In the genomic region with DNA sequence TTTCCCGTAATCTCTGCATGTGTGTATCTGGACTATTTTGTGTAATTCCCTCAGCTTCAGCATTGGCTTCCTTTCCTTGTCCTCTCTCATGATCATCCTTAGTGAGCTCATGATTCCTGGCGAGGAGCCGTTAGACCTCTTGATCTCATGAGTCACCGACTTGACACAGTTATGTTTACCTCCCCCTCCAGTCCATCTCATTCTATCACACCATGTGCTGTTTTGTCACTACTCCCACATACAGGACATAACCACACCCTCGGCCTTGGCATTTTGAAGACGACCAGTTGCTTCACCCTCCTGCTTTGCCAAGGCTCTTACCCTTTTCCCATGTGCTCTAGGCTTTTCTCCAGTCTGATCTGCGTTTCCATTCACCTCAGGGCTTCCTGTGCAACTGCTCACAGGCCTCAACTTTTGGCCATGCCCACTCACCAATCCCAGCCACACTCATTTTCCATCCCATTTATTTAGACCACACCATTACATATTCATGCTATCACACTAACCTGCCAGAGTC, we compare ENCODE assay signal across 8 cellular contexts. TPM values are rescaled to one million over a fixed set of nuclear protein-coding genes. Genes with fewer than 3 reads are reported as not detected.
DNase-seq lines count a peak whose midpoint lies in the region; ATAC-seq, FAIRE-seq and TF ChIP-seq lines count a peak whose summit lies in the region.

No MANE protein-coding gene starts in this region.

- H3K36me3 Mint-ChIP-seq in activated T-helper 1 cell treated with anti-CD3 and anti-CD28 coated beads, Interleukin-12 subunit alpha, Interleukin-12 subunit beta, Interleukin-2, Interleukin-4 antibody, amounts not matched to agents 30 ng/mL and 10 ng/mL and 1 ng/mL, durations not matched to agents 14 hours and 24 hours and 36 hours (ENCODE audit: low read depth), result peaks cover 8% of the 10 kb centered on the region

- peak; percentile 97 for FAIRE-seq in HTR-8/SVneo (lab: Jason Lieb, UNC)

- peaks cover 13% of the 10 kb centered on the region for H3K36me3 ChIP-seq in thoracic aorta

- no peak overlapping the region for H3K4me3 Mint-ChIP-seq in activated T-helper 1 cell treated with anti-CD3 and anti-CD28 coated beads, Interleukin-12 subunit alpha, Interleukin-12 subunit beta, Interleukin-2, Interleukin-4 antibody, amounts not matched to agents 30 ng/mL and 10 ng/mL and 1 ng/mL, durations not matched to agents 14 hours and 24 hours and 36 hours

- TF ChIP-seq CTCF in thoracic aorta (IDR thresholded peaks at IDR 0.05), result no peak

- no peaks in the 10 kb centered on the region for H3K9me3 Mint-ChIP-seq in activated T-helper 1 cell treated with anti-CD3 and anti-CD28 coated beads, Interleukin-12 subunit alpha, Interleukin-12 subunit beta, Interleukin-2, Interleukin-4 antibody, amounts not matched to agents 30 ng/mL and 10 ng/mL and 1 ng/mL, durations not matched to agents 14 hours and 24 hours and 36 hours

- peak; percentile 100 for ATAC-seq in thoracic aorta (ENCODE audit: insufficient number of reproducible peaks, low FRiP score, low read depth)
- no peak for ATAC-seq in HG03354 (IDR thresholded peaks at IDR 0.05; ENCODE audit: poor library complexity, severe bottlenecking, unreplicated experiment)

- peak overlapping the region in 1 of 2 donors; percentile 69 for H3K27ac ChIP-seq in thoracic aorta

- no peak overlapping the region for H3K4me3 ChIP-seq in thoracic aorta

- no peaks in the 10 kb centered on the region for H3K9me3 ChIP-seq in thoracic aorta

- H3K27me3 ChIP-seq in thoracic aorta (replicated peaks; ENCODE audit: insufficient read depth), result no peaks in the 10 kb centered on the region

- DNase-seq in HTR-8/SVneo (ENCODE audit: insufficient read length, low spot score) (peak; percentile 89), amniotic stem cell (lab: John Stamatoyannopoulos, UW) (peak; percentile 94), iPS-NIHi11 (ENCODE audit: low spot score) (peak; percentile 16), thoracic aorta (ENCODE audit: low spot score) (peak; percentile 74), NCI-H82 treated with DMSO at 0.1 percent for 48 hours (lab: John Stamatoyannopoulos, UW; ENCODE audit: unreplicated experiment) (no peak), NCI-H345 treated with DMSO at 0.1 percent for 48 hours (lab: John Stamatoyannopoulos, UW; ENCODE audit: unreplicated experiment) (no peak)
- no peak for DNase-seq in activated T-helper 1 cell treated with anti-CD3 and anti-CD28 coated beads, Interleukin-12 subunit alpha, Interleukin-12 subunit beta, Interleukin-2, Interleukin-4 antibody, amounts not matched to agents 30 ng/mL and 10 ng/mL and 1 ng/mL, durations not matched to agents 14 hours and 24 hours and 36 hours (ENCODE audit: low spot score)

- H3K4me1 ChIP-seq in thoracic aorta (ENCODE audit: control insufficient read depth in 1 of 2, low read depth in 2 of 2), result peaks cover 14 to 20% of the 10 kb centered on the region in 2 donors

- H3K4me1 Mint-ChIP-seq in activated T-helper 1 cell treated with anti-CD3 and anti-CD28 coated beads, Interleukin-12 subunit alpha, Interleukin-12 subunit beta, Interleukin-2, Interleukin-4 antibody, amounts not matched to agents 30 ng/mL and 10 ng/mL and 1 ng/mL, durations not matched to agents 14 hours and 24 hours and 36 hours (ENCODE audit: low read depth), result peaks cover 2% of the 10 kb centered on the region

- H3K27ac Mint-ChIP-seq in activated T-helper 1 cell treated with anti-CD3 and anti-CD28 coated beads, Interleukin-12 subunit alpha, Interleukin-12 subunit beta, Interleukin-2, Interleukin-4 antibody, amounts not matched to agents 30 ng/mL and 10 ng/mL and 1 ng/mL, durations not matched to agents 14 hours and 24 hours and 36 hours, result no peak overlapping the region

- no peaks in the 10 kb centered on the region for H3K27me3 Mint-ChIP-seq in activated T-helper 1 cell treated with anti-CD3 and anti-CD28 coated beads, Interleukin-12 subunit alpha, Interleukin-12 subunit beta, Interleukin-2, Interleukin-4 antibody, amounts not matched to agents 30 ng/mL and 10 ng/mL and 1 ng/mL, durations not matched to agents 14 hours and 24 hours and 36 hours (ENCODE audit: insufficient read depth)

- intact Hi-C loops in activated T-helper 1 cell treated with anti-CD3 and anti-CD28 coated beads, Interleukin-12 subunit alpha, Interleukin-12 subunit beta, Interleukin-2, Interleukin-4 antibody, amounts not matched to agents 30 ng/mL and 10 ng/mL and 1 ng/mL, durations not matched to agents 14 hours and 24 hours and 36 hours (cut with micrococcal nuclease), result no loop called here

RNA-seq across cellular contexts. Expression of gene CP, which starts 41.5 kb away (rescaled TPM):
- total RNA-seq in thoracic aorta, result 10 to 100 TPM; 58.1 to 64.0 TPM
- total RNA-seq in activated T-helper 1 cell treated with anti-CD3 and anti-CD28 coated beads, Interleukin-12 subunit alpha, Interleukin-12 subunit beta, Interleukin-2, Interleukin-4 antibody, amounts not matched to agents 30 ng/mL and 10 ng/mL and 1 ng/mL, durations not matched to agents 14 hours and 24 hours and 36 hours, result not detected in 2 replicates

RNA-seq across cellular contexts. Expression of gene HPS3, which starts 50.7 kb away (rescaled TPM):
- 10 to 100 TPM; 21.3 to 22.9 TPM for total RNA-seq in thoracic aorta
- 15.8 and 17.3 TPM in 2 replicates for total RNA-seq in activated T-helper 1 cell treated with anti-CD3 and anti-CD28 coated beads, Interleukin-12 subunit alpha, Interleukin-12 subunit beta, Interleukin-2, Interleukin-4 antibody, amounts not matched to agents 30 ng/mL and 10 ng/mL and 1 ng/mL, durations not matched to agents 14 hours and 24 hours and 36 hours

Comparison
In these comparisons a context has a peak if more than half of its experiments do, and no peak if none do; other contexts are left out.
1. DNase-seq: peak in HTR-8/SVneo (single experiment), amniotic stem cell (single experiment), iPS-NIHi11 (single experiment) and thoracic aorta (single experiment); none in NCI-H82 treated with DMSO at 0.1 percent for 48 hours (single experiment), activated T-helper 1 cell treated with anti-CD3 and anti-CD28 coated beads, Interleukin-12 subunit alpha, Interleukin-12 subunit beta, Interleukin-2, Interleukin-4 antibody, amounts not matched to agents 30 ng/mL and 10 ng/mL and 1 ng/mL, durations not matched to agents 14 hours and 24 hours and 36 hours (single experiment) and NCI-H345 treated with DMSO at 0.1 percent for 48 hours (single experiment).
2. RNA of gene CP, which starts 41.5 kb away (total RNA-seq): 58.1 to 64.0 TPM in thoracic aorta; not detected in activated T-helper 1 cell treated with anti-CD3 and anti-CD28 coated beads, Interleukin-12 subunit alpha, Interleukin-12 subunit beta, Interleukin-2, Interleukin-4 antibody, amounts not matched to agents 30 ng/mL and 10 ng/mL and 1 ng/mL, durations not matched to agents 14 hours and 24 hours and 36 hours; every median in the first group is over 10 times any median in the second.